Comparison of ENCODE assay signal across 18 cellular contexts in genomic region chr20:17495826-17496225, GRCh38.
"Had no signal": no experiment of that assay in that cellular context is flagged by ENCODE, and none has a peak within 500 bp of the region (broad histone marks: within the 10 kb centered on the region; RNA-seq: fewer than 3 reads in every experiment).

No MANE protein-coding gene starts in this region.

- H3K4me1 Mint-ChIP-seq: immature natural killer cell; naive thymus-derived CD4-positive, alpha-beta T cell; nephron progenitor cell had no signal

- DNase-seq: effector memory CD8-positive, alpha-beta T cell; esophagus squamous epithelium; foreskin fibroblast; glutamatergic neuron; immature natural killer cell; kidney; left cardiac atrium; left ventricle myocardium superior; mesendoderm; naive thymus-derived CD4-positive, alpha-beta T cell; nephron progenitor cell; stimulated activated naive CD4-positive, alpha-beta T cell treated with Interleukin-2 at 50 U/mL for 16 hours; trophoblast cell had no signal

- H3K9me3 ChIP-seq: esophagus squamous epithelium, gastroesophageal sphincter had no signal

- H3K27me3 ChIP-seq: esophagus squamous epithelium, gastroesophageal sphincter had no signal

- H3K27ac ChIP-seq: esophagus squamous epithelium, gastroesophageal sphincter, skin epidermis had no signal

- H3K27me3 Mint-ChIP-seq: dendritic cell treated with granulocyte-macrophage colony-stimulating factor and Interleukin-4, amounts not matched to agents 40 ng/mL and 50 ng/mL, for 4 days had no signal

- H3K27ac Mint-ChIP-seq: dendritic cell treated with granulocyte-macrophage colony-stimulating factor and Interleukin-4, amounts not matched to agents 40 ng/mL and 50 ng/mL, for 4 days; effector memory CD8-positive, alpha-beta T cell; immature natural killer cell; naive thymus-derived CD4-positive, alpha-beta T cell; nephron progenitor cell had no signal

- H3K36me3 Mint-ChIP-seq: naive thymus-derived CD4-positive, alpha-beta T cell had no signal

- H3K4me3 Mint-ChIP-seq: dendritic cell treated with granulocyte-macrophage colony-stimulating factor and Interleukin-4, amounts not matched to agents 40 ng/mL and 50 ng/mL, for 4 days; effector memory CD8-positive, alpha-beta T cell; immature natural killer cell; naive thymus-derived CD4-positive, alpha-beta T cell; nephron progenitor cell had no signal

- ATAC-seq: effector memory CD8-positive, alpha-beta T cell; gastroesophageal sphincter; left cardiac atrium; left ventricle myocardium superior; naive thymus-derived CD4-positive, alpha-beta T cell; sciatic nerve had no signal

- H3K9me3 Mint-ChIP-seq: dendritic cell treated with granulocyte-macrophage colony-stimulating factor and Interleukin-4, amounts not matched to agents 40 ng/mL and 50 ng/mL, for 4 days; effector memory CD8-positive, alpha-beta T cell; immature natural killer cell had no signal

- H3K4me3 ChIP-seq: esophagus squamous epithelium, gastroesophageal sphincter, lung, skin epidermis had no signal

- H3K36me3 ChIP-seq: esophagus squamous epithelium, gastroesophageal sphincter had no signal
